In the genomic region with DNA sequence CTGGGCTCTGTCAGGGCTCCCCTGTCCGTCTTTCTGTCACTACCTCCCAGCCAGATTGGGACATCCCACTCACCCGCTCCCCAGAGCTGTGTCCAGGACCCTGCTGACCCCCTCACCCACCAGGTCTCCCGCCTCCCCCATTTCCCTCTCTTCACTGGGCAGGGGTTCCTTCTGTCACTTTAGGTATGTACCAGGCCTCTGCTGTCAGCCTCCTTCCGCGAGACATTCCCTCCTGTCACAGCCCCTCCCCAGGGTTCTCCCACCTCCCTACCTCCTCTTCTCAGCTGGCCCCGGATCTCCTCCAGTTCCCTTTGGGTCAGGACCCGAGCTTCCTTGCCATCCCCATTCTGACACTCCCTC, we compare ENCODE assay signal across 8 cellular contexts. TPM values are rescaled to one million over a fixed set of nuclear protein-coding genes. Genes with fewer than 3 reads are reported as not detected.
DNase-seq lines count a peak whose midpoint lies in the region; ATAC-seq and TF ChIP-seq lines count a peak whose summit lies in the region.

No MANE protein-coding gene starts in this region.

- no peak for ATAC-seq in CD4-positive, alpha-beta T cell (ENCODE audit: poor library complexity)

- POLR2A ChIA-PET in CD4-positive, alpha-beta T cell (lab: Charles Lee) = interaction anchor here (0.9 to 4.5 kb wide), 9 partner anchors 10 to 365 kb away, joined by 3 to 52 read pairs (median 6); partner anchors contain the start of genes FBXO10, TOMM5 and ZBTB5

- peak overlapping the region; percentile 67 for H3K27ac ChIP-seq in CD4-positive, alpha-beta T cell (ENCODE audit: low read depth, low read length)
- H3K27ac ChIP-seq in endodermal cell (ENCODE audit: low read depth, low read length) = no peak overlapping the region

- in situ Hi-C loops in G401 (cut with HindIII; ENCODE audit: low sequenced_read_pairs) = no loop called here

- peaks cover 50% of the 10 kb centered on the region for H3K36me3 Mint-ChIP-seq in CD4-positive, alpha-beta T cell (ENCODE audit: low read depth)
- peaks cover 19% of the 10 kb centered on the region for H3K36me3 Mint-ChIP-seq in endodermal cell (ENCODE audit: low read depth)

- TF ChIP-seq CTCF in CD4-positive, alpha-beta T cell (IDR thresholded peaks at IDR 0.05) = no peak
- TF ChIP-seq CTCF in endodermal cell (conservative IDR thresholded peaks at IDR 0.05) = no peak

- peak overlapping the region; percentile 94 for H3K4me3 Mint-ChIP-seq in CD4-positive, alpha-beta T cell
- peak overlapping the region; percentile 89 for H3K4me3 Mint-ChIP-seq in endodermal cell

- H3K4me3 ChIP-seq in NT2/D1 (ENCODE audit: insufficient read length, low read depth) (peak overlapping the region; percentile 96), endodermal cell (ENCODE audit: low read length) (peak overlapping the region; percentile 85), neuron (ENCODE audit: low read length) (peak overlapping the region; percentile 82)

- CTCF ChIA-PET in CD4-positive, alpha-beta T cell (lab: Charles Lee) = interaction anchor here (0.6 to 1.1 kb wide), 2 partner anchors 19 to 22 kb away, joined by 3 read pairs; no protein-coding TSS in a partner anchor

- H3K27ac Mint-ChIP-seq in CD4-positive, alpha-beta T cell = peak overlapping the region; percentile 92
- H3K27ac Mint-ChIP-seq in endodermal cell = peak overlapping the region; percentile 77

- no peaks in the 10 kb centered on the region for H3K9me3 ChIP-seq in CD4-positive, alpha-beta T cell (ENCODE audit: control insufficient read depth, low read length)
- H3K9me3 ChIP-seq in NT2/D1 (ENCODE audit: insufficient read depth, low read length) = no peaks in the 10 kb centered on the region
- no peaks in the 10 kb centered on the region for H3K9me3 ChIP-seq in endodermal cell (ENCODE audit: control insufficient read depth, low read length)
- H3K9me3 ChIP-seq in neuron (ENCODE audit: low read length) = no peaks in the 10 kb centered on the region

- intact Hi-C loops in CD4-positive, alpha-beta T cell (cut with DNase I, micrococcal nuclease) = loop anchor here (2.0 to 10.0 kb wide), 9 partner anchors 63 to 1001 kb away; partner anchors contain the start of genes GRHPR (in 2 of the 2), DCAF10 (in 1 of the 2) and SLC25A51 (in 1 of the 2)

- H3K36me3 ChIP-seq in NT2/D1 (ENCODE audit: insufficient read depth, insufficient read length, low read length) = peaks cover 41% of the 10 kb centered on the region
- H3K36me3 ChIP-seq in endodermal cell (ENCODE audit: control insufficient read depth, insufficient read depth, low read length) = peaks cover 25% of the 10 kb centered on the region
- peaks cover 18% of the 10 kb centered on the region for H3K36me3 ChIP-seq in neuron (ENCODE audit: insufficient read depth, low read length)

- WGBS in endodermal cell (ENCODE audit: insufficient coverage in 1 of 2, insufficient read length in 1 of 2), 2 experiments = 2 to 3% methylated on average over 5 to 7 of the region's 7 CpGs

- H2AFZ ChIP-seq in neuron (ENCODE audit: low read depth, low read length) = peak overlapping the region; percentile 93

- peaks cover 7% of the 10 kb centered on the region for H3K27me3 Mint-ChIP-seq in CD4-positive, alpha-beta T cell
- peaks cover 2% of the 10 kb centered on the region for H3K27me3 Mint-ChIP-seq in endodermal cell (ENCODE audit: insufficient read depth)

- H3K9ac ChIP-seq in NT2/D1 (ENCODE audit: insufficient read length, low read depth) (peak overlapping the region; percentile 90), endodermal cell (ENCODE audit: extremely low read depth, low read length, poor library complexity, severe bottlenecking) (peak overlapping the region; percentile 45)

- H3K4me1 ChIP-seq in NT2/D1 (ENCODE audit: insufficient read depth, insufficient read length) = peaks cover 10% of the 10 kb centered on the region
- peaks cover 5% of the 10 kb centered on the region for H3K4me1 ChIP-seq in endodermal cell (ENCODE audit: control insufficient read depth, insufficient read depth, low read length)
- peaks cover 18% of the 10 kb centered on the region for H3K4me1 ChIP-seq in neuron (ENCODE audit: insufficient read depth, low read length)

- H3K9me3 Mint-ChIP-seq in CD4-positive, alpha-beta T cell = no peaks in the 10 kb centered on the region
- no peaks in the 10 kb centered on the region for H3K9me3 Mint-ChIP-seq in endodermal cell

- H3K4me1 Mint-ChIP-seq in CD4-positive, alpha-beta T cell (ENCODE audit: low read depth) = peaks cover 52% of the 10 kb centered on the region
- peaks cover 23% of the 10 kb centered on the region for H3K4me1 Mint-ChIP-seq in endodermal cell

- no peaks in the 10 kb centered on the region for H3K27me3 ChIP-seq in CD4-positive, alpha-beta T cell (ENCODE audit: control insufficient read depth, insufficient read depth, low read length)
- H3K27me3 ChIP-seq in NT2/D1 (ENCODE audit: insufficient read depth, insufficient read length) (no peaks in the 10 kb centered on the region), endodermal cell (ENCODE audit: control insufficient read depth, insufficient read depth, low read length, poor library complexity, severe bottlenecking) (no peaks in the 10 kb centered on the region), neuron (ENCODE audit: insufficient read depth, low read length) (no peaks in the 10 kb centered on the region)

- no peak for DNase-seq in CD4-positive, alpha-beta T cell
- DNase-seq in NT2/D1 (ENCODE audit: low read depth, low spot score) = no peak
- no peak for DNase-seq in endodermal cell
- no peak for DNase-seq in middle frontal gyrus (ENCODE audit: extremely low spot score, low spot score)
- DNase-seq in G401 (ENCODE audit: low spot score) = no peak
- DNase-seq in NCI-H446 treated with DMSO at 0.1 percent for 48 hours (lab: John Stamatoyannopoulos, UW) = no peak
- DNase-seq in NAMALWA (ENCODE audit: low spot score) = no peak

RNA-seq across cellular contexts. Expression of gene POLR1E, which starts 0.5 kb away (rescaled TPM):
- 10 to 100 TPM; 28.9 to 29.7 TPM for total RNA-seq in CD4-positive, alpha-beta T cell
- 10 to 100 TPM; 23.5 to 25.2 TPM for total RNA-seq in endodermal cell
- 22.3 TPM for polyA plus RNA-seq in endodermal cell (2013, experiment 1 of 2)
- polyA plus RNA-seq in endodermal cell (2013, experiment 2 of 2) = 21.5 TPM
- 37.5 and 44.2 TPM in 2 replicates for total RNA-seq in G401 (2014; rRNA removed; shearing (Covaris generic))

RNA-seq across cellular contexts. Expression of gene ZBTB5, which starts 21.0 kb away (rescaled TPM):
- 10 to 100 TPM; 21.3 to 22.0 TPM for total RNA-seq in CD4-positive, alpha-beta T cell
- 10 to 100 TPM; 12.5 to 19.4 TPM for total RNA-seq in endodermal cell
- 26.2 TPM for polyA plus RNA-seq in endodermal cell (2013, experiment 1 of 2)
- polyA plus RNA-seq in endodermal cell (2013, experiment 2 of 2) = 25.8 TPM
- total RNA-seq in G401 (2014; rRNA removed; shearing (Covaris generic)) = 18.8 and 20.7 TPM in 2 replicates
